ENCODE assay signal across 8 cellular contexts in the genomic region with DNA sequence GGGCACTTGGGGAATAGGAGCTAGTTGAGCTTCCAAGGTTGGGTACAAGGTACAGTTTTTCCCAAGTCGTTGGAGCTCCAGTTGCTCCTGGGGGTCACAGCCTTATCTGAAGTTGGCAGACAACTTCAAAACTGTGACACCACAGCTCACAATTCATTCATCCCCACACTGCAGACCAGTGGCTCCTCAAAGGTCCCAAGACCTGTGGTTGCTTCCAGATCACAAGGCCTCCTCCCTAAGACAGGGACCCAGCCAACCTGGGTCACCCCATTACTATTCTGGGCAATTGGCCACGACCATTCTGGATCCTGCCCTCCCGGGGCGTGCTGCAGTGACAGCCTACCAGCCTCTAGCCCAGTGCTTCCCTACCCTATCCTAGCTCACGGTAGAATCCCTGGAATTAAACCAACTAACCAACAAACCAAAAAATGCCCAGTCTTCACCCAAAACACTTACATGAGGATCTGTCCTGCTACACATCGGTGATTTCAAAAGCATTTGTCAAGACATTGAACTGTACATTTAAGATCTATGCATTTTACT. TPM values are rescaled to one million over a fixed set of nuclear protein-coding genes. Genes with fewer than 3 reads are reported as not detected.
A peak's percentile ranks its signal among the peaks of the same experiment; 100 is the strongest.
DNase-seq lines count a peak whose midpoint lies in the region; ATAC-seq and TF ChIP-seq lines count a peak whose summit lies in the region.

No MANE protein-coding gene starts in this region.

- DNase-seq in EL (peak; percentile 44), MM.1S (no peak), choroid plexus epithelial cell (ENCODE audit: low read depth) (no peak), naive B cell (no peak)

- H2AFZ ChIP-seq in MM.1S (ENCODE audit: low read length): peak overlapping the region; percentile 81

- H3K4me3 ChIP-seq in MM.1S (ENCODE audit: low read length) (peak overlapping the region; percentile 64), choroid plexus epithelial cell (ENCODE audit: low read depth, low read length) (peak overlapping the region; percentile 57)

- H3K36me3 ChIP-seq in MM.1S (replicated peaks; ENCODE audit: insufficient read depth, low read length): no peaks in the 10 kb centered on the region

- peak overlapping the region; percentile 39; the same call in 1 of the 2 replicates for H3K9ac ChIP-seq in MM.1S (ENCODE audit: low read length)

- H3K4me1 ChIP-seq in MM.1S (ENCODE audit: low read length): peaks cover 15% of the 10 kb centered on the region

- ATAC-seq in naive B cell (ENCODE audit: low read depth in 2 of 2): no peak
- no peak for ATAC-seq in GM19035 (IDR thresholded peaks at IDR 0.05; ENCODE audit: unreplicated experiment)
- no peak for ATAC-seq in HG03378 (IDR thresholded peaks at IDR 0.05; ENCODE audit: unreplicated experiment)
- ATAC-seq in GM18907 (IDR thresholded peaks at IDR 0.05; ENCODE audit: unreplicated experiment): no peak
- no peak for ATAC-seq in HG02852 (IDR thresholded peaks at IDR 0.05; ENCODE audit: unreplicated experiment)

- H3K9me3 Mint-ChIP-seq in naive B cell: no peaks in the 10 kb centered on the region

- H3K27ac ChIP-seq in MM.1S (ENCODE audit: low read length): peak overlapping the region; percentile 19; the same call in 1 of the 2 replicates

- TF ChIP-seq CTCF in MM.1S (IDR thresholded peaks at IDR 0.05; ENCODE audit: low read length) (no peak), choroid plexus epithelial cell (conservative IDR thresholded peaks at IDR 0.05; ENCODE audit: low read depth, low read length) (no peak)

- no peaks in the 10 kb centered on the region for H3K36me3 Mint-ChIP-seq in naive B cell

- H3F3A ChIP-seq in MM.1S (ENCODE audit: insufficient read depth, low read length): 0 out of 2 replicates have a peak, but pooled peaks cover 7% of the 10 kb centered on the region

- H3K4me2 ChIP-seq in MM.1S (ENCODE audit: low read depth, low read length): peak overlapping the region; percentile 78

- peak overlapping the region; percentile 86 to 98 (median 94) for H3K4me3 Mint-ChIP-seq in naive B cell

- H3K9me2 ChIP-seq in MM.1S (replicated peaks; ENCODE audit: insufficient read depth, low read length): no peaks in the 10 kb centered on the region

- peak overlapping the region; percentile 70 to 98 (median 94) for H3K27ac Mint-ChIP-seq in naive B cell

- no peaks in the 10 kb centered on the region for H3K9me3 ChIP-seq in MM.1S (replicated peaks; ENCODE audit: insufficient read depth, low read length)

- no peaks in the 10 kb centered on the region for H3K27me3 Mint-ChIP-seq in naive B cell

- H3K79me2 ChIP-seq in MM.1S (ENCODE audit: low read length): peaks cover 35% of the 10 kb centered on the region

- peaks cover 39 to 50% (median 44%) of the 10 kb centered on the region in 3 donors for H3K4me1 Mint-ChIP-seq in naive B cell

- peaks cover 5% of the 10 kb centered on the region; the same call in 1 of the 2 replicates for H4K20me1 ChIP-seq in MM.1S (ENCODE audit: insufficient read depth, low read length)

- no peaks in the 10 kb centered on the region for H3K27me3 ChIP-seq in MM.1S (replicated peaks; ENCODE audit: insufficient read depth, low read length)

RNA-seq across cellular contexts. Expression of gene PDXP, which starts 0.9 kb away (rescaled TPM):
- 10 to 100 TPM in 1 of 6 donors, 1 to 10 TPM in 5; 4.0 to 14.3 (median 7.6) TPM for polyA plus RNA-seq in naive B cell (ENCODE audit: low read depth in 6 of 6)

RNA-seq across cellular contexts. Expression of gene LGALS1, which starts 17.8 kb away (rescaled TPM):
- 10 to 100 TPM in 4 of 6 donors, 1 to 10 TPM in 2; 4.1 to 35.3 (median 12.8) TPM for polyA plus RNA-seq in naive B cell (ENCODE audit: low read depth in 6 of 6)

RNA-seq across cellular contexts. Expression of gene SH3BP1, which starts 18.2 kb away (rescaled TPM):
- 1 to 10 TPM; 2.7 to 8.0 (median 3.2) TPM for polyA plus RNA-seq in naive B cell (ENCODE audit: low read depth in 6 of 6)

RNA-seq across cellular contexts. Expression of gene NOL12, which starts 28.5 kb away (rescaled TPM):
- 10 to 100 TPM; 35.7 to 60.6 (median 40.2) TPM for polyA plus RNA-seq in naive B cell (ENCODE audit: low read depth in 6 of 6)

RNA-seq across cellular contexts. Expression of gene TRIOBP, which starts 39.2 kb away (rescaled TPM):
- polyA plus RNA-seq in naive B cell (ENCODE audit: low read depth in 6 of 6): 10 to 100 TPM; 13.7 to 19.5 (median 16.2) TPM
